ENCODE assay signal across 7 cellular contexts in genomic region chr5:8525835-8526234, GRCh38.
"Had no signal": no experiment of that assay in that cellular context is flagged by ENCODE, and none has a peak within 500 bp of the region (broad histone marks: within the 10 kb centered on the region; RNA-seq: fewer than 3 reads in every experiment).

No MANE protein-coding gene starts in this region.

- H3K4me1 Mint-ChIP-seq: IgD-negative memory B cell had no signal

- H3K36me3 Mint-ChIP-seq: IgD-negative memory B cell had no signal

- H3K4me3 ChIP-seq: K562 had no signal

- ATAC-seq: HepG2, K562 had no signal

- H3K9me3 Mint-ChIP-seq: IgD-negative memory B cell had no signal

- H3K27me3 Mint-ChIP-seq: IgD-negative memory B cell had no signal

- H3K27ac ChIP-seq: HL-60 had no signal

- DNase-seq: IMR-90, KBM-7, KG1 had no signal

- H3K4me3 Mint-ChIP-seq: IgD-negative memory B cell had no signal

- H3K27ac Mint-ChIP-seq: IgD-negative memory B cell had no signal
